In the genomic region with DNA sequence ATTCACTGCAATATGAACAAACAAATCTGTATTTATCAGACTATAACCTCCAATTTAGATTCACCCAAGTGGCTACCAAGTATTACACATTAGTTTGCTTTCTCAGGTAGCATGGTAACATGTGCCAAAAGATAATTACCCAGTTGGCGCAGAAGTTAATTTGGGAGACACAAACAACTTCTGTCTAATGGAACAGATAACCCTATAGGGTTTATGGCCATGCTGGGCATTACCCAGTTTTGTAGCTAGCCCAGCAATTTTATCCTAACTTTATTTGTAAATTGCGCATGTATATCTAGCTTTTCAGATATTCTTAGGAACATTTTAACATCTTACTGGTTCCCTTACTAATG, we compare ENCODE assay signal across 8 cellular contexts. TPM values are rescaled to one million over a fixed set of nuclear protein-coding genes. Genes with fewer than 3 reads are reported as not detected.
DNase-seq lines count a peak whose midpoint lies in the region; ATAC-seq and TF ChIP-seq lines count a peak whose summit lies in the region.

No MANE protein-coding gene starts in this region.

- H3K36me3 ChIP-seq in ES-I3 (ENCODE audit: insufficient read depth, low read length) (peaks cover 7% of the 10 kb centered on the region; the same call in 1 of the 2 replicates), SJCRH30 (peaks cover 39% of the 10 kb centered on the region)

- ATAC-seq in HG02981 (IDR thresholded peaks at IDR 0.05; ENCODE audit: unreplicated experiment) = no peak
- no peak for ATAC-seq in activated CD4-positive, CD25-positive, alpha-beta regulatory T cell treated with anti-CD3 and anti-CD28 coated beads, Interleukin-2, amount 50 U/mL, for 24 hours

- H3K36me3 Mint-ChIP-seq in progenitor cell of endocrine pancreas (ENCODE audit: insufficient read depth) = peaks cover 17% of the 10 kb centered on the region

- H3K4me1 ChIP-seq in ES-I3 (ENCODE audit: insufficient read depth, low read length) (peaks cover 4% of the 10 kb centered on the region; the same call in 1 of the 2 replicates), SJCRH30 (0 out of 2 replicates have a peak, but pooled peaks cover 2% of the 10 kb centered on the region)

- peak overlapping the region; percentile 96 for H3K9ac ChIP-seq in ES-I3 (ENCODE audit: low read depth, low read length)

- H3K9me3 ChIP-seq in ES-I3 (ENCODE audit: control insufficient read depth, insufficient read depth, low read length) = no peaks in the 10 kb centered on the region
- H3K9me3 ChIP-seq in SJCRH30 (replicated peaks) = no peaks in the 10 kb centered on the region

- H3K27ac ChIP-seq in SJCRH30 = peak overlapping the region; percentile 88

- H3K9me3 Mint-ChIP-seq in progenitor cell of endocrine pancreas (ENCODE audit: low read depth) = peaks cover 4% of the 10 kb centered on the region

- H3K4me3 Mint-ChIP-seq in progenitor cell of endocrine pancreas (ENCODE audit: low read depth) = peak overlapping the region; percentile 91

- DNase-seq in SJCRH30 (peak in 1 of 2 experiments; percentile 10), fibroblast of pulmonary artery (ENCODE audit: low read depth) (no peak), progenitor cell of endocrine pancreas (ENCODE audit: low spot score, unreplicated experiment) (no peak), HPDE6-E6E7 (ENCODE audit: extremely low spot score) (no peak), mesenteric fat pad (ENCODE audit: low spot score) (no peak)

- H3K4me3 ChIP-seq in SJCRH30 = peak overlapping the region; percentile 75
- H3K4me3 ChIP-seq in fibroblast of pulmonary artery (replicated peaks; ENCODE audit: low read depth, low read length) = peak overlapping the region; percentile 81

- no peaks in the 10 kb centered on the region for H3K27me3 Mint-ChIP-seq in progenitor cell of endocrine pancreas

- H3K4me1 Mint-ChIP-seq in progenitor cell of endocrine pancreas (ENCODE audit: low read depth) = peaks cover 14% of the 10 kb centered on the region

- no peak for TF ChIP-seq CTCF in fibroblast of pulmonary artery (IDR thresholded peaks at IDR 0.05; ENCODE audit: low read length, missing control alignments)
- no peak for TF ChIP-seq CTCF in progenitor cell of endocrine pancreas (IDR thresholded peaks at IDR 0.05; ENCODE audit: unreplicated experiment)

- no peaks in the 10 kb centered on the region for H3K27me3 ChIP-seq in SJCRH30

- peak overlapping the region; percentile 99 for H3K27ac Mint-ChIP-seq in progenitor cell of endocrine pancreas

RNA-seq across cellular contexts. Expression of a gene that starts 0.8 kb away (rescaled TPM):
- 45.2 and 52.8 TPM in 2 replicates for total RNA-seq in SJCRH30 (2014; rRNA removed; shearing (Covaris generic))
- 53.8 TPM in 2 replicates for total RNA-seq in progenitor cell of endocrine pancreas
- total RNA-seq in mesenteric fat pad = 67.9 TPM

RNA-seq across cellular contexts. Expression of a gene that starts 39.2 kb away (rescaled TPM):
- 4.4 and 7.3 TPM in 2 replicates for total RNA-seq in SJCRH30 (2014; rRNA removed; shearing (Covaris generic))
- 2.7 and 3.7 TPM in 2 replicates for total RNA-seq in progenitor cell of endocrine pancreas
- total RNA-seq in mesenteric fat pad = 13.7 TPM
